Comparison of ENCODE assay signal across 21 cellular contexts in the genomic region with DNA sequence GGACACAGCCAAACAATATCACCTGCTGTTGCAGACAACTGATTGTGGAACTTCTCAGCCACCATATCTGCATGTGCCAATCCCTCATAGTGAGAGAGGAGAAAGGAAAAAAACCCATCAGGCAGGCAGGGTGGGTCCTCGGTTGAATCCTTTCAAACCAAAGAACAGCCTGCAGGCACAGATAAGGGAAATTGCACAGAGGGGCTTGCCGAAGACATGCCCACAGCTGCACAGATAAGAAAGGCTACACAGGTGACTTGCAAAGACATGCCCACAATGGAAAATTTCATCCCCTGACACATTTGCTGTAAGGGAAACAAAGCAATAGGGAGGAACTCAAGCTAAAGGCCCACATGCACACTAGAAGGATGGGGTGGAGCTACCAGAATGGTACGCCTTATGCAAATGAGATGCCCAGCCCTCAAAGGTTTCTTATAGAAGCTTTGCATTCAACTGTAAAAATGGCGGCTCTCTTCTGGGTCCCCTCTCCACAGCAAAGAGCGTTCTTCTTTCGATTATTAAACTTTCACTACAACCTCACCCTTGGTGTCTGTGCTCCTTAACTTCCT.
DNase-seq lines count a peak whose midpoint lies in the region; ATAC-seq, FAIRE-seq and TF ChIP-seq lines count a peak whose summit lies in the region.
"Had no signal": no experiment of that assay in that cellular context is flagged by ENCODE, and none has a peak within 500 bp of the region (broad histone marks: within the 10 kb centered on the region; RNA-seq: fewer than 3 reads in every experiment).

No MANE protein-coding gene starts in this region.

- H3K9me3 Mint-ChIP-seq in activated naive CD8-positive, alpha-beta T cell treated with anti-CD3 and anti-CD28 coated beads for 36 hours, result no peaks in the 10 kb centered on the region

- POLR2A ChIA-PET in K562 (lab: Yijun Ruan, JAX), result interaction anchor here (0.7 kb wide), 1 partner anchor 1625 kb away, joined by 4 read pairs; no protein-coding TSS in a partner anchor

- H3K9me3 ChIP-seq in K562 (replicated peaks; ENCODE audit: control insufficient read depth, insufficient read depth, low read depth, low read length), result no peaks in the 10 kb centered on the region
- no peaks in the 10 kb centered on the region for H3K9me3 ChIP-seq in esophagus muscularis mucosa
- no peaks in the 10 kb centered on the region for H3K9me3 ChIP-seq in Peyer's patch
- H3K9me3 ChIP-seq: A549 had no signal

- no peaks in the 10 kb centered on the region for H3K4me1 Mint-ChIP-seq in activated naive CD8-positive, alpha-beta T cell treated with anti-CD3 and anti-CD28 coated beads for 36 hours
- H3K4me1 Mint-ChIP-seq: B cell, CD14-positive monocyte had no signal

- FAIRE-seq in K562 (lab: Jason Lieb, UNC), result peak; percentile 67
- FAIRE-seq: D721Med, GM12878 had no signal

- H3K27ac ChIP-seq in K562 (ENCODE audit: extremely low read depth, low read depth, low read length), result no peak overlapping the region
- H3K27ac ChIP-seq in esophagus muscularis mucosa (replicated peaks in 1 of 4), result no peak overlapping the region
- no peak overlapping the region for H3K27ac ChIP-seq in Peyer's patch
- H3K27ac ChIP-seq: A549, GM23248 had no signal

- H3K4me1 ChIP-seq in K562 (replicated peaks in 1 of 2; ENCODE audit: control insufficient read depth in 2 of 2, insufficient read depth in 2 of 2, low read length in 2 of 2) (no peaks in the 10 kb centered on the region), esophagus muscularis mucosa (no peaks in the 10 kb centered on the region), Peyer's patch (no peaks in the 10 kb centered on the region)
- H3K4me1 ChIP-seq: A549 had no signal

- no peaks in the 10 kb centered on the region for H3K79me2 ChIP-seq in K562 (ENCODE audit: control insufficient read depth, insufficient read depth, low read length)

- CTCF ChIA-PET in K562 (lab: Yijun Ruan, JAX; ENCODE audit: low intra/inter-chr PET ratio), result no interaction called here

- H4K20me1 ChIP-seq in K562 (replicated peaks; ENCODE audit: control insufficient read depth, insufficient read depth, low read length), result no peaks in the 10 kb centered on the region

- TF ChIP-seq CTCF in K562 (IDR thresholded peaks at IDR 0.05 in 2 of 3, conservative IDR thresholded peaks at IDR 0.05 in 1 of 3; ENCODE audit: insufficient read depth in 2 of 3, low read depth in 1 of 3, low read length in 3 of 3) (no peak), esophagus muscularis mucosa (IDR thresholded peaks at IDR 0.05) (no peak), Peyer's patch (IDR thresholded peaks at IDR 0.05) (no peak)

- H3K36me3 ChIP-seq in K562 (ENCODE audit: control insufficient read depth, insufficient read depth, low read length) (no peaks in the 10 kb centered on the region), esophagus muscularis mucosa (no peaks in the 10 kb centered on the region), Peyer's patch (no peaks in the 10 kb centered on the region)

- WGBS in K562 (ENCODE audit: insufficient coverage, low coverage, missing lambda C conversion rate), result 1% methylated on average over 6 of the region's 6 CpGs
- 91% methylated on average over 6 of the region's 6 CpGs for WGBS in esophagus muscularis mucosa

- intact Hi-C loops in K562 (cut with micrococcal nuclease), result no loop called here
- intact Hi-C loops in esophagus muscularis mucosa (cut with DNase I), result no loop called here

- TF ChIP-seq RAD21 in K562 (CRISPR knock-in tag; conservative IDR thresholded peaks at IDR 0.05 in 1 of 2, IDR thresholded peaks at IDR 0.05 in 1 of 2), result no peak

- DNase-seq in CMK (ENCODE audit: low read depth) (peak; percentile 35), K562 (ENCODE audit: extremely low read depth in 1 of 4, low spot score in 3 of 4) (peak in 2 of 4 experiments; percentile 14 to 52), esophagus muscularis mucosa (ENCODE audit: extremely low spot score) (peak; percentile 53), Peyer's patch (no peak)
- peak; percentile 46 for DNase-seq in Jurkat, Clone E6-1 (ENCODE audit: low read depth, low spot score)
- DNase-seq in activated naive CD8-positive, alpha-beta T cell treated with anti-CD3 and anti-CD28 coated beads for 36 hours, result no peak
- DNase-seq: EL, GM23248, HCEC 1CT, Karpas-422, NCI-H187 treated with DMSO at 0.1 percent for 48 hours, NCI-H2107, NCI-H524, Right ventricle myocardium superior had no signal

- ATAC-seq in K562 (peak; percentile 89), GM18511 (IDR thresholded peaks at IDR 0.05; ENCODE audit: unreplicated experiment) (no peak), GM21447 (IDR thresholded peaks at IDR 0.05; ENCODE audit: unreplicated experiment) (no peak)
- ATAC-seq: A549, GM12878 had no signal

- H3K36me3 Mint-ChIP-seq in activated naive CD8-positive, alpha-beta T cell treated with anti-CD3 and anti-CD28 coated beads for 36 hours, result no peaks in the 10 kb centered on the region
- H3K36me3 Mint-ChIP-seq: CD14-positive monocyte had no signal

- no peak for TF ChIP-seq POLR2A in K562 (conservative IDR thresholded peaks at IDR 0.05)
- TF ChIP-seq POLR2A in esophagus muscularis mucosa (IDR thresholded peaks at IDR 0.05; ENCODE audit: low read depth), result no peak
- no peak for TF ChIP-seq POLR2A in Peyer's patch (IDR thresholded peaks at IDR 0.05)

- BruUV-seq in K562 (replicated peaks; lab: Mats Ljungman, UMichigan), result no TSS peak

- in situ Hi-C loops in K562 (cut with MboI), result no loop called here

- H3K4me3 ChIP-seq in Jurkat, Clone E6-1 (ENCODE audit: low read length), result no peak overlapping the region
- no peak overlapping the region for H3K4me3 ChIP-seq in K562
- no peak overlapping the region for H3K4me3 ChIP-seq in esophagus muscularis mucosa
- no peak overlapping the region for H3K4me3 ChIP-seq in Peyer's patch
- H3K4me3 ChIP-seq: A549, GM12878, GM23248 had no signal

- H3K9ac ChIP-seq in K562 (ENCODE audit: insufficient read depth in 1 of 2, low read depth in 2 of 2, low read length in 2 of 2), result no peak overlapping the region
- H3K9ac ChIP-seq: GM23248 had no signal

- peaks cover 12% of the 10 kb centered on the region for H3K27me3 Mint-ChIP-seq in activated naive CD8-positive, alpha-beta T cell treated with anti-CD3 and anti-CD28 coated beads for 36 hours

- no peak overlapping the region for H2AFZ ChIP-seq in K562 (ENCODE audit: low read depth, low read length)
- H2AFZ ChIP-seq: GM23248 had no signal

- H3K4me3 Mint-ChIP-seq in activated naive CD8-positive, alpha-beta T cell treated with anti-CD3 and anti-CD28 coated beads for 36 hours, result no peak overlapping the region
- H3K4me3 Mint-ChIP-seq: B cell, CD14-positive monocyte had no signal

- no peak overlapping the region for H3K27ac Mint-ChIP-seq in activated naive CD8-positive, alpha-beta T cell treated with anti-CD3 and anti-CD28 coated beads for 36 hours
- H3K27ac Mint-ChIP-seq: B cell, CD14-positive monocyte had no signal

- TF ChIP-seq EP300 in K562 (IDR thresholded peaks at IDR 0.05; ENCODE audit: low read length), result no peak
- TF ChIP-seq EP300 in esophagus muscularis mucosa (IDR thresholded peaks at IDR 0.05), result no peak

- H3K9me1 ChIP-seq in K562 (ENCODE audit: control insufficient read depth, insufficient read depth, low read length), result no peaks in the 10 kb centered on the region

- H3K4me2 ChIP-seq in K562 (ENCODE audit: insufficient read depth, low read length), result no peak overlapping the region
- H3K4me2 ChIP-seq: A549 had no signal

- H3K27me3 ChIP-seq in K562 (ENCODE audit: control insufficient read depth in 2 of 2, insufficient read depth in 2 of 2, low read length in 2 of 2), result no peaks in the 10 kb centered on the region; a peak in 1 of 5 replicates
- H3K27me3 ChIP-seq in esophagus muscularis mucosa, result no peaks in the 10 kb centered on the region
- no peaks in the 10 kb centered on the region for H3K27me3 ChIP-seq in Peyer's patch

TF ChIP-seq in K562, 482 proteins besides CTCF, POLR2A, EP300 and RAD21 (continues in another document):
- peak; percentile 67; the same call in 1 of the 2 replicates for TF ChIP-seq KLF16 (IDR thresholded peaks at IDR 0.05)
- TF ChIP-seq TAF15 (IDR thresholded peaks at IDR 0.05; ENCODE audit: low read depth, low read length), result no peak
- TF ChIP-seq POLR2AphosphoS5 (IDR thresholded peaks at IDR 0.05; ENCODE audit: control insufficient read depth, insufficient read depth, low read depth, low read length), result 0 out of 2 replicates have a peak, but pooled peaks have one; percentile 65
- TF ChIP-seq SREBF2 (CRISPR knock-in tag; IDR thresholded peaks at IDR 0.05), result no peak
- TF ChIP-seq SOX6 (IDR thresholded peaks at IDR 0.05), result peak; percentile 69
- TF ChIP-seq PHF20 (IDR thresholded peaks at IDR 0.05; ENCODE audit: partially characterized antibody), result no peak
- TF ChIP-seq FOXM1 (IDR thresholded peaks at IDR 0.05; ENCODE audit: low read depth), result peak; percentile 27; the same call in 1 of the 2 replicates
- TF ChIP-seq FOXM1 (CRISPR knock-in tag; IDR thresholded peaks at IDR 0.05; ENCODE audit: low read depth), result no peak
- TF ChIP-seq RFX5 (IDR thresholded peaks at IDR 0.05; ENCODE audit: low read depth, low read length), result no peak
- TF ChIP-seq TEAD4 (IDR thresholded peaks at IDR 0.05; ENCODE audit: low read length), result peak; percentile 89
- TF ChIP-seq TEAD4 (CRISPR knock-in tag; IDR thresholded peaks at IDR 0.05; ENCODE audit: borderline replicate concordance), result no peak
- TF ChIP-seq, protein P1, sequence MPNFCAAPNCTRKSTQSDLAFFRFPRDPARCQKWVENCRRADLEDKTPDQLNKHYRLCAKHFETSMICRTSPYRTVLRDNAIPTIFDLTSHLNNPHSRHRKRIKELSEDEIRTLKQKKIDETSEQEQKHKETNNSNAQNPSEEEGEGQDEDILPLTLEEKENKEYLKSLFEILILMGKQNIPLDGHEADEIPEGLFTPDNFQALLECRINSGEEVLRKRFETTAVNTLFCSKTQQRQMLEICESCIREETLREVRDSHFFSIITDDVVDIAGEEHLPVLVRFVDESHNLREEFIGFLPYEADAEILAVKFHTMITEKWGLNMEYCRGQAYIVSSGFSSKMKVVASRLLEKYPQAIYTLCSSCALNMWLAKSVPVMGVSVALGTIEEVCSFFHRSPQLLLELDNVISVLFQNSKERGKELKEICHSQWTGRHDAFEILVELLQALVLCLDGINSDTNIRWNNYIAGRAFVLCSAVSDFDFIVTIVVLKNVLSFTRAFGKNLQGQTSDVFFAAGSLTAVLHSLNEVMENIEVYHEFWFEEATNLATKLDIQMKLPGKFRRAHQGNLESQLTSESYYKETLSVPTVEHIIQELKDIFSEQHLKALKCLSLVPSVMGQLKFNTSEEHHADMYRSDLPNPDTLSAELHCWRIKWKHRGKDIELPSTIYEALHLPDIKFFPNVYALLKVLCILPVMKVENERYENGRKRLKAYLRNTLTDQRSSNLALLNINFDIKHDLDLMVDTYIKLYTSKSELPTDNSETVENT (CRISPR knock-in tag; IDR thresholded peaks at IDR 0.05), result no peak
- TF ChIP-seq GABPB1 (CRISPR knock-in tag; IDR thresholded peaks at IDR 0.05), result no peak
- TF ChIP-seq CREBBP (IDR thresholded peaks at IDR 0.05; ENCODE audit: low read depth, low read length), result no peak
- TF ChIP-seq NCOR1 (IDR thresholded peaks at IDR 0.05), result peak; percentile 64
- 0 out of 2 replicates have a peak, but pooled peaks have one; percentile 37 for TF ChIP-seq SMAD4 (CRISPR knock-in tag; conservative IDR thresholded peaks at IDR 0.05)
- TF ChIP-seq PML (IDR thresholded peaks at IDR 0.05; ENCODE audit: low read length), result peak; percentile 65; the same call in 1 of the 2 replicates

Comparison
In these comparisons a context has a peak if more than half of its experiments do, and no peak if none do; other contexts are left out.
1. DNase-seq: peak in CMK (single experiment), Jurkat, Clone E6-1 (single experiment) and esophagus muscularis mucosa (single experiment); none in Peyer's patch (0 of 3) and activated naive CD8-positive, alpha-beta T cell treated with anti-CD3 and anti-CD28 coated beads for 36 hours (single experiment).